Comparison of ENCODE assay signal across 1 cellular context in genomic region chr14:81303258-81303935, GRCh38.
A peak's percentile ranks its signal among the peaks of the same experiment; 100 is the strongest.
TF ChIP-seq lines count a peak whose summit lies in the region.

No MANE protein-coding gene starts in this region.

TF ChIP-seq in HepG2, 621 proteins besides CTCF, POLR2A, EP300 and RAD21 (continued from another document and continues in another):
- TF ChIP-seq ZNF512B (CRISPR knock-in tag; IDR thresholded peaks at IDR 0.05; ENCODE audit: borderline replicate concordance) (peak; percentile 78; the same call in 1 of the 2 replicates), ZNF549 (CRISPR knock-in tag; IDR thresholded peaks at IDR 0.05) (no peak), ZNF205 (CRISPR knock-in tag; IDR thresholded peaks at IDR 0.05) (peak; percentile 50; the same call in 1 of the 2 replicates), ZHX1 (CRISPR knock-in tag; IDR thresholded peaks at IDR 0.05; ENCODE audit: low read depth) (peak; percentile 74; the same call in 1 of the 2 replicates), JARID2 (CRISPR knock-in tag; IDR thresholded peaks at IDR 0.05; ENCODE audit: insufficient replicate concordance) (no peak), ZKSCAN8 (CRISPR knock-in tag; IDR thresholded peaks at IDR 0.05; ENCODE audit: borderline replicate concordance) (peak; percentile 81; the same call in 1 of the 2 replicates), ATF3 (CRISPR knock-in tag; IDR thresholded peaks at IDR 0.05) (peak; percentile 97), ZFAT (CRISPR knock-in tag; conservative IDR thresholded peaks at IDR 0.05) (no peak), ELF3 (CRISPR knock-in tag; IDR thresholded peaks at IDR 0.05) (peak; percentile 96), REL (CRISPR knock-in tag; conservative IDR thresholded peaks at IDR 0.05) (no peak), SAP130 (CRISPR knock-in tag; IDR thresholded peaks at IDR 0.05; ENCODE audit: low read depth) (peak; percentile 96), DBP (CRISPR knock-in tag; IDR thresholded peaks at IDR 0.05; ENCODE audit: not compliant biosample characterization) (no peak), ZUFSP (CRISPR knock-in tag; IDR thresholded peaks at IDR 0.05; ENCODE audit: borderline replicate concordance) (no peak), ZNF577 (CRISPR knock-in tag; IDR thresholded peaks at IDR 0.05; ENCODE audit: borderline replicate concordance, low read depth) (no peak), HIC2 (CRISPR knock-in tag; IDR thresholded peaks at IDR 0.05; ENCODE audit: low read depth) (no peak), PCBP1 (IDR thresholded peaks at IDR 0.05; ENCODE audit: borderline replicate concordance, low read depth, low read length) (no peak), ZSCAN5A (CRISPR knock-in tag; IDR thresholded peaks at IDR 0.05; ENCODE audit: borderline replicate concordance) (no peak; the same call in 1 of the 2 replicates), ZNF576 (CRISPR knock-in tag; IDR thresholded peaks at IDR 0.05) (no peak), HES4 (CRISPR knock-in tag; IDR thresholded peaks at IDR 0.05; ENCODE audit: borderline replicate concordance) (no peak), TRIM22 (IDR thresholded peaks at IDR 0.05) (no peak), MEF2D (CRISPR knock-in tag; IDR thresholded peaks at IDR 0.05) (peak; percentile 90), SYNCRIP (IDR thresholded peaks at IDR 0.05; ENCODE audit: insufficient read depth, low read depth, low read length) (no peak), JUND (CRISPR knock-in tag; IDR thresholded peaks at IDR 0.05) (peak; percentile 98), ZNF264 (CRISPR knock-in tag; IDR thresholded peaks at IDR 0.05) (peak; percentile 81), ZNF234 (CRISPR knock-in tag; conservative IDR thresholded peaks at IDR 0.05) (no peak), ATF7-NPFF (CRISPR knock-in tag; IDR thresholded peaks at IDR 0.05; ENCODE audit: low read depth) (no peak), CBFB (CRISPR knock-in tag; IDR thresholded peaks at IDR 0.05) (peak; percentile 90), HOXA7 (CRISPR knock-in tag; IDR thresholded peaks at IDR 0.05) (no peak), ZNF333 (CRISPR knock-in tag; IDR thresholded peaks at IDR 0.05; ENCODE audit: borderline replicate concordance) (no peak), ERF (CRISPR knock-in tag; IDR thresholded peaks at IDR 0.05) (peak; percentile 78), KDM3A (CRISPR knock-in tag; IDR thresholded peaks at IDR 0.05; ENCODE audit: low read depth) (peak; percentile 77; the same call in 1 of the 2 replicates), SNAPC2 (CRISPR knock-in tag; IDR thresholded peaks at IDR 0.05) (no peak), ZC3H4 (CRISPR knock-in tag; IDR thresholded peaks at IDR 0.05; ENCODE audit: borderline replicate concordance) (no peak), DMTF1 (CRISPR knock-in tag; IDR thresholded peaks at IDR 0.05) (no peak), ZNF552 (CRISPR knock-in tag; IDR thresholded peaks at IDR 0.05; ENCODE audit: borderline replicate concordance) (no peak), ZNF224 (CRISPR knock-in tag; IDR thresholded peaks at IDR 0.05) (no peak), SIX4 (CRISPR knock-in tag; IDR thresholded peaks at IDR 0.05) (peak; percentile 53), SPEN (CRISPR knock-in tag; IDR thresholded peaks at IDR 0.05; ENCODE audit: low read depth) (peak; percentile 82), MED8 (CRISPR knock-in tag; IDR thresholded peaks at IDR 0.05; ENCODE audit: insufficient replicate concordance) (no peak), RFX1 (IDR thresholded peaks at IDR 0.05) (no peak), HDAC1 (CRISPR knock-in tag; IDR thresholded peaks at IDR 0.05) (peak; percentile 95), HOXA5 (CRISPR knock-in tag; IDR thresholded peaks at IDR 0.05) (peak; percentile 41; the same call in 1 of the 2 replicates), SMARCE1 (IDR thresholded peaks at IDR 0.05; ENCODE audit: borderline replicate concordance) (no peak), ZNF10 (CRISPR knock-in tag; IDR thresholded peaks at IDR 0.05; ENCODE audit: borderline replicate concordance, low read depth) (no peak), THAP9 (CRISPR knock-in tag; IDR thresholded peaks at IDR 0.05; ENCODE audit: borderline replicate concordance) (peak; percentile 43; the same call in 1 of the 2 replicates), ZNF180 (CRISPR knock-in tag; IDR thresholded peaks at IDR 0.05; ENCODE audit: borderline replicate concordance, low read depth) (no peak), MXD4 (CRISPR knock-in tag; IDR thresholded peaks at IDR 0.05) (peak; percentile 66; the same call in 1 of the 2 replicates)
